ENCODE assay signal across 18 cellular contexts in genomic region chr3:18201315-18201714, GRCh38.
DNase-seq lines count a peak whose midpoint lies in the region; ATAC-seq, FAIRE-seq and TF ChIP-seq lines count a peak whose summit lies in the region.
"Had no signal": no experiment of that assay in that cellular context is flagged by ENCODE, and none has a peak within 500 bp of the region (broad histone marks: within the 10 kb centered on the region; RNA-seq: fewer than 3 reads in every experiment).

No MANE protein-coding gene starts in this region.

- H3K9ac ChIP-seq in H1 (replicated peaks in 1 of 4; ENCODE audit: extremely low read depth in 1 of 4, low read depth in 3 of 4, low read length in 3 of 4) (no peak overlapping the region), mesendoderm (ENCODE audit: low read length) (no peak overlapping the region)

- H3K18ac ChIP-seq in H1 (ENCODE audit: extremely low read depth, low read length) (no peak overlapping the region), mesendoderm (ENCODE audit: low read length) (no peak overlapping the region)

- H3K23me2 ChIP-seq in H1 (ENCODE audit: low read depth, low read length), result no peaks in the 10 kb centered on the region; the same call in 1 of the 2 replicates

- H2BK5ac ChIP-seq in H1 (ENCODE audit: low read depth, low read length), result no peak overlapping the region
- no peak overlapping the region for H2BK5ac ChIP-seq in mesendoderm (ENCODE audit: low read length)

- H2BK120ac ChIP-seq in H1 (replicated peaks; ENCODE audit: low read depth, low read length) (no peak overlapping the region), mesendoderm (ENCODE audit: low read depth, low read length) (no peak overlapping the region)

- CTCF ChIA-PET in H1 (lab: Charles Lee; ENCODE audit: partially characterized antibody), result no interaction called here

- H3K4ac ChIP-seq in H1 (replicated peaks; ENCODE audit: insufficient read length, low read depth, low read length) (no peak overlapping the region), mesendoderm (ENCODE audit: low read depth, low read length) (no peak overlapping the region)

- H2BK20ac ChIP-seq in H1 (ENCODE audit: low read length), result no peak overlapping the region

- no peak overlapping the region for H3K27ac ChIP-seq in H1 (ENCODE audit: low read depth, low read length)
- H3K27ac ChIP-seq in mesendoderm (ENCODE audit: low read depth, low read length), result no peak overlapping the region

- H3K14ac ChIP-seq in H1 (ENCODE audit: insufficient read length), result no peak overlapping the region

- TF ChIP-seq POLR2A in H1 (IDR thresholded peaks at IDR 0.05; ENCODE audit: control extremely low read depth in 1 of 2, low read depth in 2 of 2, low read length in 2 of 2), result no peak

- H4K91ac ChIP-seq in H1 (replicated peaks; ENCODE audit: insufficient read length, low read length), result no peak overlapping the region

- H3K79me2 ChIP-seq in H1 (ENCODE audit: control insufficient read depth in 1 of 2, insufficient read depth in 2 of 2, low read length in 2 of 2) (no peaks in the 10 kb centered on the region), mesendoderm (ENCODE audit: control insufficient read depth, insufficient read depth, low read length) (no peaks in the 10 kb centered on the region)

- no peak overlapping the region for H2BK12ac ChIP-seq in H1 (ENCODE audit: low read depth, low read length)

- no peak overlapping the region for H4K5ac ChIP-seq in H1 (ENCODE audit: insufficient read length, low read depth, low read length)
- H4K5ac ChIP-seq in mesendoderm (ENCODE audit: low read length), result no peak overlapping the region

- H4K8ac ChIP-seq in H1 (ENCODE audit: extremely low read depth, insufficient read depth, low read length) (no peak overlapping the region), mesendoderm (ENCODE audit: low read depth, low read length) (no peak overlapping the region)

- H3K27me3 ChIP-seq in H1 (replicated peaks in 1 of 4; ENCODE audit: control insufficient read depth in 3 of 4, extremely low read depth in 1 of 4, insufficient read depth in 3 of 4, low read length in 3 of 4) (no peaks in the 10 kb centered on the region), mesendoderm (ENCODE audit: insufficient read depth, low read length, poor library complexity) (no peaks in the 10 kb centered on the region)

- no peak for TF ChIP-seq RAD21 in H1 (IDR thresholded peaks at IDR 0.05 in 1 of 2, conservative IDR thresholded peaks at IDR 0.05 in 1 of 2; ENCODE audit: low read depth in 2 of 2, low read length in 2 of 2)

- H3K23ac ChIP-seq in H1 (ENCODE audit: insufficient read length), result no peak overlapping the region
- H3K23ac ChIP-seq in mesendoderm (ENCODE audit: low read length), result no peak overlapping the region

- H3K36me3 ChIP-seq in H1 (ENCODE audit: control insufficient read depth in 2 of 4, insufficient read depth in 4 of 4, low read length in 3 of 4) (no peaks in the 10 kb centered on the region), mesendoderm (ENCODE audit: control insufficient read depth, insufficient read depth, low read length) (no peaks in the 10 kb centered on the region)

- DNase-seq in NCI-H82 treated with DMSO at 0.1 percent for 48 hours (lab: John Stamatoyannopoulos, UW; ENCODE audit: unreplicated experiment) (peak; percentile 2), H1 (ENCODE audit: low read depth in 1 of 2, low spot score in 2 of 2) (no peak), mesendoderm (peak; percentile 94), DMS79 (lab: John Stamatoyannopoulos, UW) (no peak)
- no peak for DNase-seq in activated CD4-positive, alpha-beta T cell treated with anti-CD3 and anti-CD28 coated beads for 4 hours
- DNase-seq: C1 segment of cervical spinal cord; Calu3; CD4-positive, alpha-beta memory T cell; COR-L47; DMS153; EL; GF-D8; GOT3; H7; HCEC 1CT had no signal

- H3K79me1 ChIP-seq in H1 (ENCODE audit: low read depth, low read length), result no peaks in the 10 kb centered on the region
- no peaks in the 10 kb centered on the region for H3K79me1 ChIP-seq in mesendoderm (ENCODE audit: low read length)

- no peaks in the 10 kb centered on the region for H3K9me3 ChIP-seq in H1 (ENCODE audit: insufficient read depth in 2 of 2, low read depth in 1 of 2, low read length in 1 of 2)

- H3K56ac ChIP-seq in H1 (replicated peaks; ENCODE audit: insufficient read length, low read depth, low read length) (no peak overlapping the region), mesendoderm (ENCODE audit: low read length) (no peak overlapping the region)

- TF ChIP-seq CTCF in H1 (IDR thresholded peaks at IDR 0.05; ENCODE audit: control extremely low read depth in 1 of 3, insufficient read depth in 1 of 3, low read depth in 1 of 3, low read length in 3 of 3), result no peak

- H2AK5ac ChIP-seq in H1 (ENCODE audit: low read depth, low read length) (no peak overlapping the region), mesendoderm (ENCODE audit: low read length) (no peak overlapping the region)

- TF ChIP-seq EP300 in H1 (IDR thresholded peaks at IDR 0.05; ENCODE audit: borderline replicate concordance in 1 of 2, low read depth in 2 of 2, low read length in 2 of 2), result no peak

- ATAC-seq in HG02970 (IDR thresholded peaks at IDR 0.05; ENCODE audit: low FRiP score, unreplicated experiment), result no peak

- H4K20me1 ChIP-seq in H1 (replicated peaks in 1 of 2; ENCODE audit: control insufficient read depth in 1 of 2, insufficient read depth in 2 of 2, low read length in 2 of 2), result no peaks in the 10 kb centered on the region

- H2AFZ ChIP-seq in H1 (ENCODE audit: low read length), result no peak overlapping the region

- H3K4me2 ChIP-seq in H1 (ENCODE audit: insufficient read depth in 1 of 2, low read depth in 2 of 2, low read length in 2 of 2) (no peak overlapping the region), mesendoderm (ENCODE audit: low read length) (no peak overlapping the region)

- no peak overlapping the region for H2BK15ac ChIP-seq in H1 (ENCODE audit: low read length)
- no peak overlapping the region for H2BK15ac ChIP-seq in mesendoderm (replicated peaks; ENCODE audit: low read depth)

- H3K4me1 ChIP-seq in H1 (replicated peaks in 1 of 4; ENCODE audit: control insufficient read depth in 3 of 4, insufficient read depth in 4 of 4, low read length in 3 of 4) (peaks cover 0 to 3% (median under 1%) of the 10 kb centered on the region in 4 experiments; a peak in 2 of 7 replicates), mesendoderm (ENCODE audit: control insufficient read depth, low read depth, low read length) (no peaks in the 10 kb centered on the region)

- POLR2A ChIA-PET in H1 (lab: Charles Lee; ENCODE audit: partially characterized antibody), result no interaction called here

- no peak overlapping the region for H3K4me3 ChIP-seq in H1 (ENCODE audit: extremely low read depth in 1 of 4, insufficient read depth in 2 of 4, low read depth in 3 of 4, low read length in 4 of 4)
- no peak overlapping the region for H3K4me3 ChIP-seq in mesendoderm (ENCODE audit: low read length)

- FAIRE-seq in H1 (lab: Jason Lieb, UNC), result no peak
- FAIRE-seq: GM12891, GM18507 had no signal

TF ChIP-seq in H1, 55 proteins besides CTCF, POLR2A, EP300 and RAD21:
- TF ChIP-seq NANOG (IDR thresholded peaks at IDR 0.05; ENCODE audit: insufficient read depth, low read depth, low read length, poor library complexity, severe bottlenecking), result peak; percentile 60
- TF ChIP-seq KDM5A (IDR thresholded peaks at IDR 0.05; ENCODE audit: low read length), result no peak

Comparison
In these comparisons a context has a peak if more than half of its experiments do, and no peak if none do; other contexts are left out.
1. DNase-seq: peak in NCI-H82 treated with DMSO at 0.1 percent for 48 hours (single experiment) and mesendoderm (single experiment); none in H1 (0 of 2), DMS79 (single experiment) and activated CD4-positive, alpha-beta T cell treated with anti-CD3 and anti-CD28 coated beads for 4 hours (0 of 2).